Comparison of ENCODE assay signal across 1 cellular context in the genomic region with DNA sequence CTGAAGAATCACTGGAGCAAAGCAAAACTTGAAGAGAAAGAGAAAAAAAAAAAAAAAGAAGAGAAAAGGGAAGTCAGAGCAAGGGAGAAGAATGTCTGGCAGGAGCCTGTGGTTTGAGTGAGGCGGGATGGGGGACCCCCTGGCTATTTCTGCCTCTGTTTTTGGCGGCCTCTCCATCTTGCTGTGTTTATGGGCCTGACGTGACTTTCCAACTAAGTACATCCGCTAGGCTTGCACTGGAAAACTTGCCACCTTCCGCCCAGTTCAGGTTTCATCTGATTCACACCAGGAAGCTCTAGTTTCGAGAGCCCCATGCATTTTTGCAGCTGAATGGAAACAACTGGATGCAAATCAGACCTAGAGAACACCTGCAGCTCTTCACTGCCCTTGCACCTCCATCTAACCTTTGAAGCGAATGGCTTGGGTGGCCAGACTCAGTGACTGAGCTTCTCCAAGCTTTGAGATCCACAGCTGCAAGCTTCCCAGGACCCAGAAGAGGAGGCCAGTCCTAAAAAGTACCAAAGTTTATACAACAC.
A peak's percentile ranks its signal among the peaks of the same experiment; 100 is the strongest.
TF ChIP-seq lines count a peak whose summit lies in the region.

No MANE protein-coding gene starts in this region.

TF ChIP-seq in HepG2, 621 proteins besides CTCF, POLR2A, EP300 and RAD21 (continued from another document):
- TF ChIP-seq SRSF1 (optimal IDR thresholded peaks at IDR 0.05; ENCODE audit: low read depth, low read length) (peak; percentile 56), ZNF558 (CRISPR knock-in tag; IDR thresholded peaks at IDR 0.05; ENCODE audit: borderline replicate concordance) (peak; percentile 17; the same call in 1 of the 2 replicates), REL (CRISPR knock-in tag; conservative IDR thresholded peaks at IDR 0.05) (no peak), PRDM4 (CRISPR knock-in tag; IDR thresholded peaks at IDR 0.05; ENCODE audit: borderline replicate concordance) (no peak), HCFC1 (IDR thresholded peaks at IDR 0.05; ENCODE audit: low read depth, low read length) (no peak), KDM5A (IDR thresholded peaks at IDR 0.05; ENCODE audit: borderline replicate concordance, low read length) (peak; percentile 15; the same call in 1 of the 2 replicates), STAT6 (CRISPR knock-in tag; IDR thresholded peaks at IDR 0.05; ENCODE audit: borderline replicate concordance) (0 out of 2 replicates have a peak, but pooled peaks have one; percentile 39)
